Comparison of ENCODE assay signal across 25 cellular contexts in genomic region chr13:20247963-20248362, GRCh38. TPM values are rescaled to one million over a fixed set of nuclear protein-coding genes. Genes with fewer than 3 reads are reported as not detected.
"Had no signal": no experiment of that assay in that cellular context is flagged by ENCODE, and none has a peak within 500 bp of the region (broad histone marks: within the 10 kb centered on the region; RNA-seq: fewer than 3 reads in every experiment).

No MANE protein-coding gene starts in this region.

- H3K27ac ChIP-seq: SJCRH30 had no signal

- ATAC-seq: Panc1, PC-3, Right ventricle myocardium inferior, SK-N-SH treated with all-trans-retinoic acid at 6 μM for 48 hours had no signal

- H3K9me3 ChIP-seq: SJCRH30 had no signal

- H3K4me3 ChIP-seq: SJCRH30 had no signal

- H3K36me3 ChIP-seq: SJCRH30 had no signal

- DNase-seq: KBM-7, MV-4-11, NCI-H1048, NCI-H1105, NCI-H1417 treated with DMSO at 0.1 percent for 48 hours, NCI-H146, NCI-H1694 treated with DMSO at 0.1 percent for 48 hours, NCI-H1930, NCI-H2081, NCI-H2107, NCI-H2227 treated with DMSO at 0.1 percent for 48 hours, NCI-H524 treated with DMSO at 0.1 percent for 48 hours, NCI-H69, NCI-H774, PC-3, SHP77 treated with DMSO at 0.1 percent for 48 hours, SJCRH30 had no signal

- H3K4me1 ChIP-seq: SJCRH30 had no signal

RNA-seq across cellular contexts. Expression of gene GJB6, which starts 15.8 kb away (rescaled TPM):
- total RNA-seq: LHCN-M2, MCF 10A, NCI-H460, OCI-LY7, Right ventricle myocardium inferior, RPMI7951, SJCRH30 had no signal

RNA-seq across cellular contexts. Expression of gene GJB2, which starts 55.2 kb away (rescaled TPM):
- total RNA-seq: OCI-LY7, SJCRH30 had no signal
